Comparison of ENCODE assay signal across 1 cellular context in genomic region chr12:50533203-50533584, GRCh38.
TF ChIP-seq lines count a peak whose summit lies in the region.

No MANE protein-coding gene starts in this region.

TF ChIP-seq in SK-N-SH, 30 proteins besides CTCF, POLR2A, EP300 and RAD21:
- TF ChIP-seq TAF1 (IDR thresholded peaks at IDR 0.05; ENCODE audit: borderline replicate concordance, low read depth, low read length): no peak
- no peak for TF ChIP-seq JUND (IDR thresholded peaks at IDR 0.05)
- TF ChIP-seq GABPA (IDR thresholded peaks at IDR 0.05; ENCODE audit: low read depth): no peak
- no peak for TF ChIP-seq NFIC (IDR thresholded peaks at IDR 0.05; ENCODE audit: borderline replicate concordance)
- TF ChIP-seq FOXM1 (IDR thresholded peaks at IDR 0.05; ENCODE audit: low read depth): no peak
- no peak for TF ChIP-seq USF1 (IDR thresholded peaks at IDR 0.05; ENCODE audit: borderline replicate concordance, low read depth)
- no peak for TF ChIP-seq RXRA (IDR thresholded peaks at IDR 0.05; ENCODE audit: borderline replicate concordance, low read depth)
- no peak for TF ChIP-seq MXI1 (IDR thresholded peaks at IDR 0.05; ENCODE audit: low read depth, low read length)
- TF ChIP-seq TEAD4 (IDR thresholded peaks at IDR 0.05; ENCODE audit: borderline replicate concordance, insufficient read depth): no peak
- TF ChIP-seq, protein P1, sequence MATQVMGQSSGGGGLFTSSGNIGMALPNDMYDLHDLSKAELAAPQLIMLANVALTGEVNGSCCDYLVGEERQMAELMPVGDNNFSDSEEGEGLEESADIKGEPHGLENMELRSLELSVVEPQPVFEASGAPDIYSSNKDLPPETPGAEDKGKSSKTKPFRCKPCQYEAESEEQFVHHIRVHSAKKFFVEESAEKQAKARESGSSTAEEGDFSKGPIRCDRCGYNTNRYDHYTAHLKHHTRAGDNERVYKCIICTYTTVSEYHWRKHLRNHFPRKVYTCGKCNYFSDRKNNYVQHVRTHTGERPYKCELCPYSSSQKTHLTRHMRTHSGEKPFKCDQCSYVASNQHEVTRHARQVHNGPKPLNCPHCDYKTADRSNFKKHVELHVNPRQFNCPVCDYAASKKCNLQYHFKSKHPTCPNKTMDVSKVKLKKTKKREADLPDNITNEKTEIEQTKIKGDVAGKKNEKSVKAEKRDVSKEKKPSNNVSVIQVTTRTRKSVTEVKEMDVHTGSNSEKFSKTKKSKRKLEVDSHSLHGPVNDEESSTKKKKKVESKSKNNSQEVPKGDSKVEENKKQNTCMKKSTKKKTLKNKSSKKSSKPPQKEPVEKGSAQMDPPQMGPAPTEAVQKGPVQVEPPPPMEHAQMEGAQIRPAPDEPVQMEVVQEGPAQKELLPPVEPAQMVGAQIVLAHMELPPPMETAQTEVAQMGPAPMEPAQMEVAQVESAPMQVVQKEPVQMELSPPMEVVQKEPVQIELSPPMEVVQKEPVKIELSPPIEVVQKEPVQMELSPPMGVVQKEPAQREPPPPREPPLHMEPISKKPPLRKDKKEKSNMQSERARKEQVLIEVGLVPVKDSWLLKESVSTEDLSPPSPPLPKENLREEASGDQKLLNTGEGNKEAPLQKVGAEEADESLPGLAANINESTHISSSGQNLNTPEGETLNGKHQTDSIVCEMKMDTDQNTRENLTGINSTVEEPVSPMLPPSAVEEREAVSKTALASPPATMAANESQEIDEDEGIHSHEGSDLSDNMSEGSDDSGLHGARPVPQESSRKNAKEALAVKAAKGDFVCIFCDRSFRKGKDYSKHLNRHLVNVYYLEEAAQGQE (IDR thresholded peaks at IDR 0.05; ENCODE audit: low read depth, low read length): no peak
- TF ChIP-seq GATA2 (CRISPR knock-in tag; IDR thresholded peaks at IDR 0.05): no peak
- no peak for TF ChIP-seq SIN3A (IDR thresholded peaks at IDR 0.05; ENCODE audit: borderline replicate concordance, low read depth, low read length)
- no peak for TF ChIP-seq ZBTB33 (IDR thresholded peaks at IDR 0.05; ENCODE audit: borderline replicate concordance, low read depth)
- no peak for TF ChIP-seq FOSL2 (IDR thresholded peaks at IDR 0.05; ENCODE audit: borderline replicate concordance, low read depth)
- TF ChIP-seq MEF2A (IDR thresholded peaks at IDR 0.05; ENCODE audit: borderline replicate concordance, low read depth): no peak
- no peak for TF ChIP-seq POLR2AphosphoS5 (IDR thresholded peaks at IDR 0.05; ENCODE audit: low read depth, low read length)
- no peak for TF ChIP-seq NRF1 (IDR thresholded peaks at IDR 0.05; ENCODE audit: low read depth, low read length)
- no peak for TF ChIP-seq YY1 (IDR thresholded peaks at IDR 0.05; ENCODE audit: low read depth)
TF ChIP-seq in SK-N-SH: peak in this region for 0.
